In genomic region chr7:111012799-111013675, GRCh38 we compare ENCODE assay signal across 8 cellular contexts.
DNase-seq lines count a peak whose midpoint lies in the region; ATAC-seq and TF ChIP-seq lines count a peak whose summit lies in the region.

No MANE protein-coding gene starts in this region.

- H3K4me1 Mint-ChIP-seq in activated T-helper 2 cell treated with anti-CD3 and anti-CD28 coated beads, Interferon-gamma antibody, Interleukin-2, Interleukin-4, amounts not matched to agents 10 μg/mL and 5 μg/mL and 100 μg/mL, durations not matched to agents 14 hours and 24 hours and 36 hours (ENCODE audit: low read depth): peaks cover 65% of the 10 kb centered on the region
- peaks cover 68% of the 10 kb centered on the region for H3K4me1 Mint-ChIP-seq in stimulated activated naive CD8-positive, alpha-beta T cell treated with anti-CD3 and anti-CD28 coated beads, Interleukin-15, amount 100 ng/mL, for 72 hours

- H3K36me3 ChIP-seq in right atrium auricular region: no peaks in the 10 kb centered on the region

- intact Hi-C loops in activated T-helper 2 cell treated with anti-CD3 and anti-CD28 coated beads, Interferon-gamma antibody, Interleukin-2, Interleukin-4, amounts not matched to agents 10 μg/mL and 5 μg/mL and 100 μg/mL, durations not matched to agents 14 hours and 24 hours and 36 hours (cut with micrococcal nuclease): loop anchor here (1.0 to 5.0 kb wide), 5 partner anchors 9 to 106 kb away; no protein-coding TSS in a partner anchor

- H3K4me3 Mint-ChIP-seq in activated T-helper 2 cell treated with anti-CD3 and anti-CD28 coated beads, Interferon-gamma antibody, Interleukin-2, Interleukin-4, amounts not matched to agents 10 μg/mL and 5 μg/mL and 100 μg/mL, durations not matched to agents 14 hours and 24 hours and 36 hours (ENCODE audit: low read depth): peak overlapping the region; percentile 52
- H3K4me3 Mint-ChIP-seq in stimulated activated naive CD8-positive, alpha-beta T cell treated with anti-CD3 and anti-CD28 coated beads, Interleukin-15, amount 100 ng/mL, for 72 hours: peak overlapping the region; percentile 62 to 78

- peak overlapping the region; percentile 82 for H3K27ac Mint-ChIP-seq in activated T-helper 2 cell treated with anti-CD3 and anti-CD28 coated beads, Interferon-gamma antibody, Interleukin-2, Interleukin-4, amounts not matched to agents 10 μg/mL and 5 μg/mL and 100 μg/mL, durations not matched to agents 14 hours and 24 hours and 36 hours
- peak overlapping the region; percentile 20 to 91 for H3K27ac Mint-ChIP-seq in stimulated activated naive CD8-positive, alpha-beta T cell treated with anti-CD3 and anti-CD28 coated beads, Interleukin-15, amount 100 ng/mL, for 72 hours

- peaks cover 3% of the 10 kb centered on the region for H3K36me3 Mint-ChIP-seq in activated T-helper 2 cell treated with anti-CD3 and anti-CD28 coated beads, Interferon-gamma antibody, Interleukin-2, Interleukin-4, amounts not matched to agents 10 μg/mL and 5 μg/mL and 100 μg/mL, durations not matched to agents 14 hours and 24 hours and 36 hours (ENCODE audit: low read depth)

- H3K4me1 ChIP-seq in right atrium auricular region: no peaks in the 10 kb centered on the region

- no peak for TF ChIP-seq CTCF in right atrium auricular region (IDR thresholded peaks at IDR 0.05)

- DNase-seq in CD1c-positive myeloid dendritic cell (ENCODE audit: extremely low spot score) (peak; percentile 33), NCI-H69 (lab: John Stamatoyannopoulos, UW) (no peak), kidney tubule cell (ENCODE audit: low spot score) (no peak), right atrium auricular region (ENCODE audit: low spot score) (no peak)
- DNase-seq in activated T-helper 2 cell treated with anti-CD3 and anti-CD28 coated beads, Interferon-gamma antibody, Interleukin-2, Interleukin-4, amounts not matched to agents 10 μg/mL and 5 μg/mL and 100 μg/mL, durations not matched to agents 14 hours and 24 hours and 36 hours (ENCODE audit: low spot score): peak; percentile 57
- peak; percentile 54 to 69 for DNase-seq in stimulated activated naive CD8-positive, alpha-beta T cell treated with anti-CD3 and anti-CD28 coated beads, Interleukin-15, amount 100 ng/mL, for 72 hours

- H3K27me3 Mint-ChIP-seq in activated T-helper 2 cell treated with anti-CD3 and anti-CD28 coated beads, Interferon-gamma antibody, Interleukin-2, Interleukin-4, amounts not matched to agents 10 μg/mL and 5 μg/mL and 100 μg/mL, durations not matched to agents 14 hours and 24 hours and 36 hours (ENCODE audit: low read depth): no peaks in the 10 kb centered on the region
- H3K27me3 Mint-ChIP-seq in stimulated activated naive CD8-positive, alpha-beta T cell treated with anti-CD3 and anti-CD28 coated beads, Interleukin-15, amount 100 ng/mL, for 72 hours: no peaks in the 10 kb centered on the region

- ATAC-seq in GM19372 (IDR thresholded peaks at IDR 0.05; ENCODE audit: low read depth, unreplicated experiment): peak; percentile 91
- ATAC-seq in HG03196 (IDR thresholded peaks at IDR 0.05; ENCODE audit: unreplicated experiment): peak; percentile 96
- ATAC-seq in stimulated activated naive CD8-positive, alpha-beta T cell treated with anti-CD3 and anti-CD28 coated beads, Interleukin-15, amount 100 ng/mL, for 72 hours: peak; percentile 84

- H3K9me3 ChIP-seq in right atrium auricular region: no peaks in the 10 kb centered on the region

- H3K27ac ChIP-seq in right atrium auricular region: no peak overlapping the region

- no peaks in the 10 kb centered on the region for H3K9me3 Mint-ChIP-seq in activated T-helper 2 cell treated with anti-CD3 and anti-CD28 coated beads, Interferon-gamma antibody, Interleukin-2, Interleukin-4, amounts not matched to agents 10 μg/mL and 5 μg/mL and 100 μg/mL, durations not matched to agents 14 hours and 24 hours and 36 hours
- H3K9me3 Mint-ChIP-seq in stimulated activated naive CD8-positive, alpha-beta T cell treated with anti-CD3 and anti-CD28 coated beads, Interleukin-15, amount 100 ng/mL, for 72 hours: no peaks in the 10 kb centered on the region

- no peak overlapping the region for H3K4me3 ChIP-seq in right atrium auricular region

- no peaks in the 10 kb centered on the region for H3K27me3 ChIP-seq in right atrium auricular region

Comparison
In these comparisons a context has a peak if more than half of its experiments do, and no peak if none do; other contexts are left out.
1. DNase-seq: peak in CD1c-positive myeloid dendritic cell (single experiment), activated T-helper 2 cell treated with anti-CD3 and anti-CD28 coated beads, Interferon-gamma antibody, Interleukin-2, Interleukin-4, amounts not matched to agents 10 μg/mL and 5 μg/mL and 100 μg/mL, durations not matched to agents 14 hours and 24 hours and 36 hours (single experiment) and stimulated activated naive CD8-positive, alpha-beta T cell treated with anti-CD3 and anti-CD28 coated beads, Interleukin-15, amount 100 ng/mL, for 72 hours (2 of 2); none in NCI-H69 (single experiment), kidney tubule cell (single experiment) and right atrium auricular region (single experiment).
2. Peak in every context shown above with its lines, with median percentiles within 50 percentile points of each other: ATAC-seq.